4 cellular contexts compared by ENCODE assay signal in the genomic region with DNA sequence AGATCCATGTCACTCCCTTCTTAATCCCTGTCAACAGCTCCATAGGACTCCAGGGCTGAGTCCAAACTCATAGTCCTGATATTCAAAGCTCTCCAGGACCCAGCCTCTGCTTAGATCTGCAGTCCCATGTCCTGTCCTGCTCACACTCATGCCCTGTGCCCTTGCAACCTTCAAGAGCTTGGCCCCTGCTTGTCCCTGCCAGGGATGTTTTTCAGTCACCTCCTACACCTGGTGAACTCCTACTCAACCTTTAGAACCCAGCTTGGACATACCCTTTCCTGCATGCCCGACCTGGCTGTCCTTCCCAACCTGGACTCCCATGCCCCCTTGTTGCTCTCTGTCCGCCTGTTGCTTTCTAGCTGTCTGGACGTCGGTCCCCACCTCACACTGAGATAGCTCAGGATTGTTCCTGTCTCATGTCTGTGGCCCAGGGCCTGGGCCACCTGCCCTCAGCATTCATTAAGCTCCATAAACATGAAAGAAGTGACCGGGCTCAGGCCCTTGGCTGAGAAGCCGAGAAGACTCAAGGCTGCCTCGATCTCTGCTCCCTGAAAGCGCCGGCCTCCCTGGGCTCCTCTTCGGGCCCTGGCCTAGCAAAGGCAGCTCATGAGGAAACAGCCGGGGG.
TF ChIP-seq lines count a peak whose summit lies in the region.

No MANE protein-coding gene starts in this region.

TF ChIP-seq in SK-N-SH treated with all-trans-retinoic acid at 6 μM for 48 hours, 23 proteins besides CTCF, POLR2A, EP300 and RAD21:
- TF ChIP-seq SNAI2 (CRISPR knock-in tag; IDR thresholded peaks at IDR 0.05) (no peak), PPARA (CRISPR knock-in tag; IDR thresholded peaks at IDR 0.05; ENCODE audit: borderline replicate concordance) (no peak), ZFP3 (CRISPR knock-in tag; IDR thresholded peaks at IDR 0.05) (peak; percentile 86), GLIS3 (CRISPR knock-in tag; IDR thresholded peaks at IDR 0.05) (no peak)

TF ChIP-seq in SK-N-SH, 30 proteins besides CTCF, POLR2A, EP300 and RAD21:
- TF ChIP-seq GATA2 (CRISPR knock-in tag; IDR thresholded peaks at IDR 0.05) = no peak
- TF ChIP-seq NRF1 (IDR thresholded peaks at IDR 0.05; ENCODE audit: low read depth, low read length) = no peak
- no peak for TF ChIP-seq FOXM1 (IDR thresholded peaks at IDR 0.05; ENCODE audit: low read depth)
- TF ChIP-seq SMC3 (IDR thresholded peaks at IDR 0.05; ENCODE audit: low read depth, low read length) = no peak
- TF ChIP-seq TEAD4 (IDR thresholded peaks at IDR 0.05; ENCODE audit: borderline replicate concordance, insufficient read depth) = no peak
- no peak for TF ChIP-seq SIN3A (IDR thresholded peaks at IDR 0.05; ENCODE audit: borderline replicate concordance, low read depth, low read length)
- TF ChIP-seq EZH2phosphoT487 (IDR thresholded peaks at IDR 0.05; ENCODE audit: borderline replicate concordance, low read depth) = no peak
- TF ChIP-seq, protein P1, sequence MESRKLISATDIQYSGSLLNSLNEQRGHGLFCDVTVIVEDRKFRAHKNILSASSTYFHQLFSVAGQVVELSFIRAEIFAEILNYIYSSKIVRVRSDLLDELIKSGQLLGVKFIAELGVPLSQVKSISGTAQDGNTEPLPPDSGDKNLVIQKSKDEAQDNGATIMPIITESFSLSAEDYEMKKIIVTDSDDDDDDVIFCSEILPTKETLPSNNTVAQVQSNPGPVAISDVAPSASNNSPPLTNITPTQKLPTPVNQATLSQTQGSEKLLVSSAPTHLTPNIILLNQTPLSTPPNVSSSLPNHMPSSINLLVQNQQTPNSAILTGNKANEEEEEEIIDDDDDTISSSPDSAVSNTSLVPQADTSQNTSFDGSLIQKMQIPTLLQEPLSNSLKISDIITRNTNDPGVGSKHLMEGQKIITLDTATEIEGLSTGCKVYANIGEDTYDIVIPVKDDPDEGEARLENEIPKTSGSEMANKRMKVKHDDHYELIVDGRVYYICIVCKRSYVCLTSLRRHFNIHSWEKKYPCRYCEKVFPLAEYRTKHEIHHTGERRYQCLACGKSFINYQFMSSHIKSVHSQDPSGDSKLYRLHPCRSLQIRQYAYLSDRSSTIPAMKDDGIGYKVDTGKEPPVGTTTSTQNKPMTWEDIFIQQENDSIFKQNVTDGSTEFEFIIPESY (IDR thresholded peaks at IDR 0.05; ENCODE audit: borderline replicate concordance, low read depth) = no peak
- no peak for TF ChIP-seq MXI1 (IDR thresholded peaks at IDR 0.05; ENCODE audit: low read depth, low read length)
- TF ChIP-seq TCF12 (IDR thresholded peaks at IDR 0.05) = no peak
- TF ChIP-seq ELF1 (IDR thresholded peaks at IDR 0.05) = no peak
- TF ChIP-seq FOSL2 (IDR thresholded peaks at IDR 0.05; ENCODE audit: borderline replicate concordance, low read depth) = no peak

TF ChIP-seq in HEK293, 187 proteins besides CTCF, POLR2A, EP300 and RAD21:
- TF ChIP-seq SP7 (tag by site-specific recombination; IDR thresholded peaks at IDR 0.05) (no peak), ZNF585B (tag by site-specific recombination; IDR thresholded peaks at IDR 0.05) (no peak), ZFP3 (tag by site-specific recombination; IDR thresholded peaks at IDR 0.05; ENCODE audit: low read depth) (peak; percentile 80), ZNF214 (tag by site-specific recombination; IDR thresholded peaks at IDR 0.05; ENCODE audit: borderline replicate concordance) (no peak)
- TF ChIP-seq, protein P2, sequence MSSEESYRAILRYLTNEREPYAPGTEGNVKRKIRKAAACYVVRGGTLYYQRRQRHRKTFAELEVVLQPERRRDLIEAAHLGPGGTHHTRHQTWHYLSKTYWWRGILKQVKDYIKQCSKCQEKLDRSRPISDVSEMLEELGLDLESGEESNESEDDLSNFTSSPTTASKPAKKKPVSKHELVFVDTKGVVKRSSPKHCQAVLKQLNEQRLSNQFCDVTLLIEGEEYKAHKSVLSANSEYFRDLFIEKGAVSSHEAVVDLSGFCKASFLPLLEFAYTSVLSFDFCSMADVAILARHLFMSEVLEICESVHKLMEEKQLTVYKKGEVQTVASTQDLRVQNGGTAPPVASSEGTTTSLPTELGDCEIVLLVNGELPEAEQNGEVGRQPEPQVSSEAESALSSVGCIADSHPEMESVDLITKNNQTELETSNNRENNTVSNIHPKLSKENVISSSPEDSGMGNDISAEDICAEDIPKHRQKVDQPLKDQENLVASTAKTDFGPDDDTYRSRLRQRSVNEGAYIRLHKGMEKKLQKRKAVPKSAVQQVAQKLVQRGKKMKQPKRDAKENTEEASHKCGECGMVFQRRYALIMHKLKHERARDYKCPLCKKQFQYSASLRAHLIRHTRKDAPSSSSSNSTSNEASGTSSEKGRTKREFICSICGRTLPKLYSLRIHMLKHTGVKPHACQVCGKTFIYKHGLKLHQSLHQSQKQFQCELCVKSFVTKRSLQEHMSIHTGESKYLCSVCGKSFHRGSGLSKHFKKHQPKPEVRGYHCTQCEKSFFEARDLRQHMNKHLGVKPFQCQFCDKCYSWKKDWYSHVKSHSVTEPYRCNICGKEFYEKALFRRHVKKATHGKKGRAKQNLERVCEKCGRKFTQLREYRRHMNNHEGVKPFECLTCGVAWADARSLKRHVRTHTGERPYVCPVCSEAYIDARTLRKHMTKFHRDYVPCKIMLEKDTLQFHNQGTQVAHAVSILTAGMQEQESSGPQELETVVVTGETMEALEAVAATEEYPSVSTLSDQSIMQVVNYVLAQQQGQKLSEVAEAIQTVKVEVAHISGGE (tag by site-specific recombination; conservative IDR thresholded peaks at IDR 0.05; ENCODE audit: low read depth) = no peak

TF ChIP-seq in GM12891, 5 proteins besides CTCF, POLR2A, EP300 and RAD21:
- TF ChIP-seq SPI1 (IDR thresholded peaks at IDR 0.05; ENCODE audit: low read depth, low read length) = no peak
- TF ChIP-seq TAF1 (IDR thresholded peaks at IDR 0.05; ENCODE audit: low read depth, low read length) = no peak
- TF ChIP-seq POLR2AphosphoS5 (IDR thresholded peaks at IDR 0.05; ENCODE audit: low read depth, low read length) = no peak
- no peak for TF ChIP-seq POU2F2 (IDR thresholded peaks at IDR 0.05; ENCODE audit: low read depth, low read length)
- no peak for TF ChIP-seq PAX5 (IDR thresholded peaks at IDR 0.05; ENCODE audit: insufficient read depth, low read length, severe bottlenecking)
